In the genomic region with DNA sequence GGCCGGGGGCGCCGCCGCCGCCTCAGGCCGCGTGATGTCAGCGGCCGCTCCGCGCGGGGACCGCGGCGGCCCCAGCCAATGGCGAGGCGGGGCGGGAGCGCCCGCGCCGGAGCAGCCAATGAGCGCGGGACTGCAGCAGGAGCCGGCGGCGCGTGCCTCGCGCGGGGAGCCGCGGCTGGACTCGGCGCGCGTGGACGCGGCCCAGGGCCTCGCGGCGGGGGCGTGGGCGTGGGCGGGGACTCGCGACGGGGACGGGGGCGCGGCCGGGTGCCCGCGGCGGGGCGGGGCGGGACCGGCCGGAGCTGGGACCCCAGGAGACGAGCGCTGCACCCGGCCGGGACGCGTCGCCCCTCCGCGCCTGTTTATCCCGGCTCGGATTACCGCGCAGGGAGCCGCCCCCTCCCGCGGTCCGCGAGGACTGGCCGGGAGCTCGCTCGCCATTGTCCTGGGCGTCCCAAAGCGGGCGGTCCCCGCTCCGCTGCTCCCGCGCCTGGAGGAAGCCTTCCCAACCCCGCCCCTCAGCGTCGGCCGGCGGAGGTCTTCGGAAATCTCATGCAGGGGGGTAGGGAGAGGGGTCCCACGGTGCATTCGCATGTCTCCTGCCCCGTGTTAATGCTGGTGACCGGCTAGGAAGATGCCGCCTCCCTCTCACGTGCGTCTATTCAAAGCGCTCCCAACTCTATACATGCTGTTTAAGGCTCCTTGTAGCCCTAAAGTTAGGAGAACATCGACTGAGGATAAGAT, we compare ENCODE assay signal across 8 cellular contexts. TPM values are rescaled to one million over a fixed set of nuclear protein-coding genes. Genes with fewer than 3 reads are reported as not detected.
DNase-seq lines count a peak whose midpoint lies in the region; ATAC-seq, FAIRE-seq and TF ChIP-seq lines count a peak whose summit lies in the region.

Gene RNF157 (minus strand): TSS at position 33 of the 744 bp plus-strand sequence. CDS start 253 bp downstream, outside the sequence.

- H3K27ac Mint-ChIP-seq in activated T-cell treated with anti-CD3 and anti-CD28 coated beads, Interleukin-2, amount 50 U/mL, for 72 hours: peak within 1 kb of the TSS; percentile 89

- peak; percentile 55 for ATAC-seq in HG02870 (IDR thresholded peaks at IDR 0.05; ENCODE audit: unreplicated experiment)
- peak; percentile 94 to 95 for ATAC-seq in activated T-cell treated with anti-CD3 and anti-CD28 coated beads, Interleukin-2, amount 50 U/mL, for 72 hours (replicated peaks in 1 of 2)

- peak; percentile 90 for FAIRE-seq in GM12891 (lab: Jason Lieb, UNC)

- H3K9me3 Mint-ChIP-seq in activated T-cell treated with anti-CD3 and anti-CD28 coated beads, Interleukin-2, amount 50 U/mL, for 72 hours: no peaks in the 10 kb centered on the region

- peaks cover 7% of the 10 kb centered on the region in 2 donors for H3K36me3 Mint-ChIP-seq in activated T-cell treated with anti-CD3 and anti-CD28 coated beads, Interleukin-2, amount 50 U/mL, for 72 hours (ENCODE audit: insufficient read depth in 2 of 2)

- no peak for TF ChIP-seq POLR2A in GM12891 (IDR thresholded peaks at IDR 0.05; ENCODE audit: low read depth, low read length)

- H3K4me3 Mint-ChIP-seq in activated T-cell treated with anti-CD3 and anti-CD28 coated beads, Interleukin-2, amount 50 U/mL, for 72 hours: peak within 1 kb of the TSS; percentile 94 to 96

- DNase-seq in GM12891 (ENCODE audit: insufficient read length, low spot score) (peak; percentile 74), NCI-H748 (lab: John Stamatoyannopoulos, UW; ENCODE audit: unreplicated experiment) (peak; percentile 69), fibroblast of gingiva (ENCODE audit: low read depth) (peak; percentile 43), myocyte (ENCODE audit: low read depth) (peak; percentile 77), superior temporal gyrus (ENCODE audit: extremely low spot score) (peak; percentile 78), HT-29 (ENCODE audit: low spot score) (no peak)
- peak; percentile 72 to 87 for DNase-seq in activated T-cell treated with anti-CD3 and anti-CD28 coated beads, Interleukin-2, amount 50 U/mL, for 72 hours

- H3K27me3 Mint-ChIP-seq in activated T-cell treated with anti-CD3 and anti-CD28 coated beads, Interleukin-2, amount 50 U/mL, for 72 hours (ENCODE audit: low read depth): no peaks in the 10 kb centered on the region

- peaks cover 66% of the 10 kb centered on the region for H3K4me1 Mint-ChIP-seq in activated T-cell treated with anti-CD3 and anti-CD28 coated beads, Interleukin-2, amount 50 U/mL, for 72 hours (ENCODE audit: low read depth)

TF ChIP-seq in GM12891, 5 proteins besides CTCF, POLR2A, EP300 and RAD21:
- TF ChIP-seq POU2F2 (IDR thresholded peaks at IDR 0.05; ENCODE audit: low read depth, low read length) (no peak), SPI1 (IDR thresholded peaks at IDR 0.05; ENCODE audit: low read depth, low read length) (no peak), PAX5 (IDR thresholded peaks at IDR 0.05; ENCODE audit: insufficient read depth, low read length, severe bottlenecking) (no peak), TAF1 (IDR thresholded peaks at IDR 0.05; ENCODE audit: low read depth, low read length) (no peak)

RNA-seq across cellular contexts. Expression of gene RNF157, which starts in this region (rescaled TPM):
- polyA plus RNA-seq in GM12891 (2012; ENCODE audit: low read depth, missing spikeins): 0.47 TPM
- 100 to 1,000 TPM in 1 of 2 donors, 10 to 100 TPM in 1; 91.9 to 100 TPM for total RNA-seq in activated T-cell treated with anti-CD3 and anti-CD28 coated beads, Interleukin-2, amount 50 U/mL, for 72 hours
- total RNA-seq in myocyte: 6.0 and 7.1 TPM in 2 replicates
- 3.6 TPM for polyA plus RNA-seq in myocyte (2012)
- 1.3 and 3.9 TPM in 2 replicates for total RNA-seq in HT-29 (2014; rRNA removed; shearing (Covaris generic))

Comparison
In these comparisons a context has a peak if more than half of its experiments do, and no peak if none do; other contexts are left out.
1. RNA of gene RNF157 (total RNA-seq): 91.9 to 100 TPM in activated T-cell treated with anti-CD3 and anti-CD28 coated beads, Interleukin-2, amount 50 U/mL, for 72 hours; 6.0 to 7.1 TPM in myocyte and 1.3 to 3.9 TPM in HT-29; every median in the first group is over 10 times any median in the second.